1 cellular context compared by ENCODE assay signal in the genomic region with DNA sequence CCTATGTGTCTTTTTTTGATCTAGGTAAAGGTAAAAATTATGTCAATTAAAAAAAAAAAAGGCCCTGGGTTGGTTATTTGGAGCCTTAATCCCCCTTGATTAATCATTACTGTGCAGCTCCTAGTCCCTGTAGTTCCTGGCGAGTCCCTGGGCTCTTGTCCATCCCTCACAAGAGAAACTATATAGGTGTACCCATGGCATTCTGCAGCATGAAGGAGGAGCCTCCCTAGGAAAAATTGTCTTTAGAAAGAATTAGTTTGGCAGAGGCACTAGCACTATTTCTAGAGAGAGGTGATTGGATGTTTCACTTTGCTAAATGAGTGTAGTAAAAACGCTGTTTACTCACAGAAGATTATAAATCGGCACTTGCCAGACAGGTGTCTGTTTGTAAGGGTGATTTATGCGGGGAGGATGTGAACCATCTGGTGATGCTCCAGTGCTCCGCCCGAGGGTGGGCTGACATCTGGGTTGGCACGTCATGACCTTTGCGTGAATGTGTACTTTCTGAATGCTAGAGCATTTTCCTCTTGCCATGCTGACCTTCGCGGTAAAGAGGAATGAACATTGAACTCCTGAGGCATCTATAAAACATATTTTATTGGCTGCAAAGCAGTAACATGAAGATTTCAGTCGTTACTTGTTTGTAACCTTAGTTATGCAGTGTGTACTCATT.
TF ChIP-seq lines count a peak whose summit lies in the region.

No MANE protein-coding gene starts in this region.

TF ChIP-seq in IMR-90, 13 proteins besides CTCF, POLR2A, EP300 and RAD21 (continued from another document):
- TF ChIP-seq MAFK (IDR thresholded peaks at IDR 0.05; ENCODE audit: low read depth, low read length): no peak
- no peak for TF ChIP-seq RFX5 (IDR thresholded peaks at IDR 0.05; ENCODE audit: low read depth, low read length)
- no peak for TF ChIP-seq CEBPB (IDR thresholded peaks at IDR 0.05; ENCODE audit: low read depth, low read length)
- no peak for TF ChIP-seq RCOR1 (IDR thresholded peaks at IDR 0.05; ENCODE audit: insufficient replicate concordance, low read length)
